Comparison of ENCODE assay signal across 16 cellular contexts in the genomic region with DNA sequence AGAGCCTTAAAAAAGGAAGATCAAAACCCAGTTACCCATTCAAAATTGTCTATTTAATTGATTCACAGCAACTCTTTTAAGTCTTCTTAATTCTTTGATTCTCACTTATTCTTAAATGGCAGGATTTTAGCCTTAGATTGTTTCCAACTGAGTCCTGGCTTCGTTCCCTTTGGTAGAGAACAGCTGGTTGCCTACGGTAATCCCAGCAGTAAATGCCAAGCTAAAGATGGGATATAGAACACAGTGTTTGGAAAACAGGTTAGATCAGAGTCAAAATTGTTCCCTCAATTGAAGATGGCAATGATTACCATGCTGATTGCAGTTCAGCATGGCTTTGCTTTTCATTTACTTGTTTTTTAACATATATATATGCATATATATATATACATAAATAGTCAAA.
DNase-seq lines count a peak whose midpoint lies in the region; ATAC-seq and TF ChIP-seq lines count a peak whose summit lies in the region.
"Had no signal": no experiment of that assay in that cellular context is flagged by ENCODE, and none has a peak within 500 bp of the region (broad histone marks: within the 10 kb centered on the region; RNA-seq: fewer than 3 reads in every experiment).

No MANE protein-coding gene starts in this region.

- H3K36me3 ChIP-seq in endodermal cell (ENCODE audit: control insufficient read depth, insufficient read depth, low read length) = no peaks in the 10 kb centered on the region
- no peaks in the 10 kb centered on the region for H3K36me3 ChIP-seq in neuronal stem cell (replicated peaks in 1 of 2; ENCODE audit: control insufficient read depth in 2 of 2, insufficient read depth in 2 of 2, low read length in 2 of 2)
- H3K36me3 ChIP-seq: gastrocnemius medialis, lower lobe of right lung had no signal

- H3K27ac Mint-ChIP-seq in endodermal cell = peak overlapping the region; percentile 28
- H3K27ac Mint-ChIP-seq: activated T-helper 17 cell treated with anti-CD3 and anti-CD28 coated beads, Interleukin-2, amount 50 U/mL, for 72 hours had no signal

- no peak overlapping the region for H3K4me2 ChIP-seq in neuronal stem cell (ENCODE audit: insufficient read depth, low read length, poor library complexity, severe bottlenecking)

- H3K36me3 Mint-ChIP-seq in endodermal cell (ENCODE audit: low read depth) = no peaks in the 10 kb centered on the region

- no peak overlapping the region for H4K8ac ChIP-seq in neuronal stem cell (ENCODE audit: low read depth, low read length)

- H3K4ac ChIP-seq in neuronal stem cell (ENCODE audit: low read length) = no peak overlapping the region

- H2BK120ac ChIP-seq in neuronal stem cell (ENCODE audit: low read depth, low read length) = no peak overlapping the region

- no peaks in the 10 kb centered on the region for H3K79me1 ChIP-seq in neuronal stem cell (ENCODE audit: low read depth, low read length)

- TF ChIP-seq CTCF in endodermal cell (conservative IDR thresholded peaks at IDR 0.05) (no peak), lower leg skin (IDR thresholded peaks at IDR 0.05) (no peak)

- H3K23ac ChIP-seq in neuronal stem cell (ENCODE audit: low read depth, low read length, poor library complexity) = no peak overlapping the region

- H3K9me3 ChIP-seq in endodermal cell (ENCODE audit: control insufficient read depth, low read length) (peaks cover 11% of the 10 kb centered on the region), neuronal stem cell (replicated peaks in 1 of 2; ENCODE audit: control insufficient read depth in 2 of 2, insufficient read depth in 1 of 2, low read depth in 1 of 2, low read length in 2 of 2) (peaks cover 0 to 3% of the 10 kb centered on the region in 2 donors)
- H3K9me3 ChIP-seq: gastrocnemius medialis, lower lobe of right lung had no signal

- H3K27ac ChIP-seq in endodermal cell (ENCODE audit: low read depth, low read length) (no peak overlapping the region), neuronal stem cell (replicated peaks; ENCODE audit: low read length) (no peak overlapping the region)
- H3K27ac ChIP-seq: gastrocnemius medialis, lower lobe of right lung had no signal

- intact Hi-C loops in posterior vena cava (cut with DNase I) = no loop called here
- intact Hi-C loops in lower leg skin (cut with DNase I; ENCODE audit: low total_unique reads) = no loop called here

- H3K4me3 Mint-ChIP-seq in endodermal cell = no peak overlapping the region
- H3K4me3 Mint-ChIP-seq: activated T-helper 17 cell treated with anti-CD3 and anti-CD28 coated beads, Interleukin-2, amount 50 U/mL, for 72 hours had no signal

- H2BK5ac ChIP-seq in neuronal stem cell (ENCODE audit: low read length) = no peak overlapping the region

- H3K4me3 ChIP-seq in endodermal cell (ENCODE audit: low read length) (no peak overlapping the region), neuronal stem cell (ENCODE audit: low read length in 2 of 2) (no peak overlapping the region), lower leg skin (ENCODE audit: low read depth, poor library complexity, severe bottlenecking) (no peak overlapping the region)
- H3K4me3 ChIP-seq: gastrocnemius medialis, lower lobe of right lung had no signal

- no peak overlapping the region for H2AK5ac ChIP-seq in neuronal stem cell (ENCODE audit: low read depth, low read length)

- ATAC-seq in esophagus mucosa = no peak
- ATAC-seq: activated CD4-positive, CD25-positive, alpha-beta regulatory T cell treated with anti-CD3 and anti-CD28 coated beads, Interleukin-2, amount 50 U/mL, for 24 hours; activated T-helper 17 cell treated with anti-CD3 and anti-CD28 coated beads, Interleukin-2, amount 50 U/mL, for 72 hours; gastrocnemius medialis; lower lobe of right lung; right cardiac atrium had no signal

- H3K27me3 ChIP-seq in endodermal cell (ENCODE audit: control insufficient read depth, insufficient read depth, low read length, poor library complexity, severe bottlenecking) = no peaks in the 10 kb centered on the region
- no peaks in the 10 kb centered on the region for H3K27me3 ChIP-seq in neuronal stem cell (ENCODE audit: control insufficient read depth in 3 of 3, insufficient read depth in 3 of 3, low read depth in 1 of 3, low read length in 3 of 3)
- H3K27me3 ChIP-seq: gastrocnemius medialis had no signal

- H3K4me1 Mint-ChIP-seq in endodermal cell = peaks cover 14% of the 10 kb centered on the region
- H3K4me1 Mint-ChIP-seq: activated T-helper 17 cell treated with anti-CD3 and anti-CD28 coated beads, Interleukin-2, amount 50 U/mL, for 72 hours had no signal

- H3K14ac ChIP-seq in neuronal stem cell (ENCODE audit: low read length) = no peak overlapping the region

- peak; percentile 29 for DNase-seq in EL
- DNase-seq in NCI-H446 treated with DMSO at 0.1 percent for 48 hours (lab: John Stamatoyannopoulos, UW) = peak; percentile 39
- no peak for DNase-seq in endodermal cell
- DNase-seq in neuronal stem cell (ENCODE audit: low spot score) = no peak
- DNase-seq in NCI-H1092 (lab: John Stamatoyannopoulos, UW) = no peak
- DNase-seq in posterior vena cava (ENCODE audit: low spot score) = no peak
- no peak for DNase-seq in lower leg skin (ENCODE audit: low spot score in 2 of 2)
- DNase-seq: cerebellar nuclear complex; gastrocnemius medialis; lower lobe of right lung; right cardiac atrium; Right ventricle myocardium superior; stimulated activated CD4-positive, alpha-beta T cell treated with anti-CD3 and anti-CD28 coated beads, Interleukin-2, amount 100 ng/mL, for 24 hours had no signal

- no peak overlapping the region for H2BK15ac ChIP-seq in neuronal stem cell (ENCODE audit: low read length)

- peak overlapping the region; percentile 81 for H2AFZ ChIP-seq in neuronal stem cell (ENCODE audit: low read length)

- H3K4me1 ChIP-seq in endodermal cell (ENCODE audit: control insufficient read depth, insufficient read depth, low read length) = no peaks in the 10 kb centered on the region
- H3K4me1 ChIP-seq in neuronal stem cell (ENCODE audit: control insufficient read depth in 2 of 2, insufficient read depth in 1 of 2, low read depth in 1 of 2, low read length in 2 of 2) = peaks cover 2 to 7% of the 10 kb centered on the region in 2 donors
- H3K4me1 ChIP-seq: gastrocnemius medialis, lower lobe of right lung had no signal

- H2BK12ac ChIP-seq in neuronal stem cell (ENCODE audit: low read length) = no peak overlapping the region

- 83 to 92% methylated on average over 2 of the region's 2 CpGs for WGBS in endodermal cell (ENCODE audit: insufficient coverage in 1 of 2, insufficient read length in 1 of 2), 2 experiments
- WGBS in neuronal stem cell (ENCODE audit: extremely low coverage in 2 of 2, insufficient read length in 2 of 2, insufficient replicate concordance in 1 of 2), 2 donors = no CpG with 5 or more reads among the region's 2 CpGs
- 27 to 48% methylated on average over 2 of the region's 2 CpGs for whole genome bisulfite sequencing in lower leg skin, 2 donors

- H3K18ac ChIP-seq in neuronal stem cell (ENCODE audit: low read length) = no peak overlapping the region

- H4K91ac ChIP-seq in neuronal stem cell (ENCODE audit: low read depth, low read length, poor library complexity) = no peak overlapping the region

- peaks cover 7% of the 10 kb centered on the region for H3K9me3 Mint-ChIP-seq in endodermal cell

- no peak for TF ChIP-seq POLR2A in lower leg skin (IDR thresholded peaks at IDR 0.05)

- H3K9ac ChIP-seq in endodermal cell (ENCODE audit: extremely low read depth, low read length, poor library complexity, severe bottlenecking) (no peak overlapping the region), neuronal stem cell (ENCODE audit: low read depth, low read length, poor library complexity) (no peak overlapping the region)

- H3K27me3 Mint-ChIP-seq in endodermal cell (ENCODE audit: insufficient read depth) = no peaks in the 10 kb centered on the region
- H3K27me3 Mint-ChIP-seq: activated T-helper 17 cell treated with anti-CD3 and anti-CD28 coated beads, Interleukin-2, amount 50 U/mL, for 72 hours had no signal

Comparison
In these comparisons a context has a peak if more than half of its experiments do, and no peak if none do; other contexts are left out.
1. DNase-seq: peak in EL (single experiment) and NCI-H446 treated with DMSO at 0.1 percent for 48 hours (single experiment); none in endodermal cell (single experiment), neuronal stem cell (single experiment), NCI-H1092 (single experiment), posterior vena cava (single experiment) and lower leg skin (0 of 2).